In the genomic region with DNA sequence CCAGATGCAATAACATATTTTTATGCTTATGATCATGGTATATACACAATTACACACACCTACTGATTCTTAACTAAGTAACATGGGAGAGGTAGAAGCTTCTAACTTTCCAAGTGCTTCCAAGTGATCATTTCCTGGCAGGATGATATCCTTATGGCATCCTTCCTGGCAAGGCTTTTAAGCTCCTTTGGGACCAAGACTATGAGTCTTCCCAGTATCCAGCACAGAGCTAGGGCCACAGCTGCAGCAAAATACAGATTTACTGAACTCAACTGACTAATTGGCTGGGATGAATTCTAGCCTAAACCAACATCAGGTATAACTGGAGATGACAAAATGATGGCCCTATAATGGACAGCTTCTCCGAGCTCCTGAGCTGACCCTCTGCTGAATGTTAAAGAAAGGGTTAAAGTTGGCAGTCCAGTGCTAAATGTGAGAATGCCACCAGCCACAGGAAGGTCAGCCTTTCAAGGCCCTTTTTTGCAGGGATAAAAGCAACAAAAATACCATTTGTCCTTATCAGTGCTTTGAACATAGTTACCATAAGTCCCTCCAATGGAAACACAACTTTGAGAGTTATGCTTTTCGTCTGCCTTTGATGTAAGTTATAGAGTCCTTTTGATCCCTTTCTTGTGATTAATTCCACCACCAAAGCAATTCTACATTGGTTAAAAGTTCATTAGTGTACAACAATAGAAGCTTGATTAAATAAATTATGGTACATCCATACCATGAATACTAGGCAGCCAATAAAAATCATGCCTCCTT, we compare ENCODE assay signal across 1 cellular context.
TF ChIP-seq lines count a peak whose summit lies in the region.

No MANE protein-coding gene starts in this region.

TF ChIP-seq in HepG2, 621 proteins besides CTCF, POLR2A, EP300 and RAD21 (continued from another document):
- TF ChIP-seq ZNF276 (CRISPR knock-in tag; IDR thresholded peaks at IDR 0.05; ENCODE audit: low read depth) (no peak), POLR2G (IDR thresholded peaks at IDR 0.05; ENCODE audit: low read depth, low read length) (no peak), RBAK (CRISPR knock-in tag; IDR thresholded peaks at IDR 0.05) (no peak), ZNF580 (CRISPR knock-in tag; IDR thresholded peaks at IDR 0.05; ENCODE audit: borderline replicate concordance, low read depth) (no peak), XRCC5 (optimal IDR thresholded peaks at IDR 0.05; ENCODE audit: low read length) (no peak), TFAP4 (IDR thresholded peaks at IDR 0.05; ENCODE audit: borderline replicate concordance, low read depth) (peak; percentile 15; the same call in 1 of the 2 replicates), ZNF879 (CRISPR knock-in tag; IDR thresholded peaks at IDR 0.05) (no peak), TEAD2 (CRISPR knock-in tag; IDR thresholded peaks at IDR 0.05) (no peak), ZNF280D (CRISPR knock-in tag; IDR thresholded peaks at IDR 0.05) (no peak), GZF1 (CRISPR knock-in tag; IDR thresholded peaks at IDR 0.05) (no peak), ZNF234 (CRISPR knock-in tag; conservative IDR thresholded peaks at IDR 0.05) (no peak), GATAD1 (CRISPR knock-in tag; IDR thresholded peaks at IDR 0.05) (no peak), RERE (CRISPR knock-in tag; IDR thresholded peaks at IDR 0.05; ENCODE audit: low read depth) (no peak; the same call in 1 of the 2 replicates), AGO2 (optimal IDR thresholded peaks at IDR 0.05; ENCODE audit: low read depth, low read length) (no peak)
- TF ChIP-seq, protein P1, sequence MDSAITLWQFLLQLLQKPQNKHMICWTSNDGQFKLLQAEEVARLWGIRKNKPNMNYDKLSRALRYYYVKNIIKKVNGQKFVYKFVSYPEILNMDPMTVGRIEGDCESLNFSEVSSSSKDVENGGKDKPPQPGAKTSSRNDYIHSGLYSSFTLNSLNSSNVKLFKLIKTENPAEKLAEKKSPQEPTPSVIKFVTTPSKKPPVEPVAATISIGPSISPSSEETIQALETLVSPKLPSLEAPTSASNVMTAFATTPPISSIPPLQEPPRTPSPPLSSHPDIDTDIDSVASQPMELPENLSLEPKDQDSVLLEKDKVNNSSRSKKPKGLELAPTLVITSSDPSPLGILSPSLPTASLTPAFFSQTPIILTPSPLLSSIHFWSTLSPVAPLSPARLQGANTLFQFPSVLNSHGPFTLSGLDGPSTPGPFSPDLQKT (CRISPR knock-in tag; IDR thresholded peaks at IDR 0.05; ENCODE audit: borderline replicate concordance) = no peak
- TF ChIP-seq, protein P2, sequence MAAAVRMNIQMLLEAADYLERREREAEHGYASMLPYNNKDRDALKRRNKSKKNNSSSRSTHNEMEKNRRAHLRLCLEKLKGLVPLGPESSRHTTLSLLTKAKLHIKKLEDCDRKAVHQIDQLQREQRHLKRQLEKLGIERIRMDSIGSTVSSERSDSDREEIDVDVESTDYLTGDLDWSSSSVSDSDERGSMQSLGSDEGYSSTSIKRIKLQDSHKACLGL (CRISPR knock-in tag; IDR thresholded peaks at IDR 0.05) = no peak
- TF ChIP-seq, protein P3, sequence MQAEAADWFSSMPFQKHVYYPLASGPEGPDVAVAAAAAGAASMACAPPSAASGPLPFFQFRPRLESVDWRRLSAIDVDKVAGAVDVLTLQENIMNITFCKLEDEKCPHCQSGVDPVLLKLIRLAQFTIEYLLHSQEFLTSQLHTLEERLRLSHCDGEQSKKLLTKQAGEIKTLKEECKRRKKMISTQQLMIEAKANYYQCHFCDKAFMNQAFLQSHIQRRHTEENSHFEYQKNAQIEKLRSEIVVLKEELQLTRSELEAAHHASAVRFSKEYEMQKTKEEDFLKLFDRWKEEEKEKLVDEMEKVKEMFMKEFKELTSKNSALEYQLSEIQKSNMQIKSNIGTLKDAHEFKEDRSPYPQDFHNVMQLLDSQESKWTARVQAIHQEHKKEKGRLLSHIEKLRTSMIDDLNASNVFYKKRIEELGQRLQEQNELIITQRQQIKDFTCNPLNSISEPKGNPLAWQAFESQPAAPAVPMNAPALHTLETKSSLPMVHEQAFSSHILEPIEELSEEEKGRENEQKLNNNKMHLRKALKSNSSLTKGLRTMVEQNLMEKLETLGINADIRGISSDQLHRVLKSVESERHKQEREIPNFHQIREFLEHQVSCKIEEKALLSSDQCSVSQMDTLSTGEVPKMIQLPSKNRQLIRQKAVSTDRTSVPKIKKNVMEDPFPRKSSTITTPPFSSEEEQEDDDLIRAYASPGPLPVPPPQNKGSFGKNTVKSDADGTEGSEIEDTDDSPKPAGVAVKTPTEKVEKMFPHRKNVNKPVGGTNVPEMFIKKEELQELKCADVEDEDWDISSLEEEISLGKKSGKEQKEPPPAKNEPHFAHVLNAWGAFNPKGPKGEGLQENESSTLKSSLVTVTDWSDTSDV (CRISPR knock-in tag; IDR thresholded peaks at IDR 0.05) = no peak
- TF ChIP-seq, protein P4, sequence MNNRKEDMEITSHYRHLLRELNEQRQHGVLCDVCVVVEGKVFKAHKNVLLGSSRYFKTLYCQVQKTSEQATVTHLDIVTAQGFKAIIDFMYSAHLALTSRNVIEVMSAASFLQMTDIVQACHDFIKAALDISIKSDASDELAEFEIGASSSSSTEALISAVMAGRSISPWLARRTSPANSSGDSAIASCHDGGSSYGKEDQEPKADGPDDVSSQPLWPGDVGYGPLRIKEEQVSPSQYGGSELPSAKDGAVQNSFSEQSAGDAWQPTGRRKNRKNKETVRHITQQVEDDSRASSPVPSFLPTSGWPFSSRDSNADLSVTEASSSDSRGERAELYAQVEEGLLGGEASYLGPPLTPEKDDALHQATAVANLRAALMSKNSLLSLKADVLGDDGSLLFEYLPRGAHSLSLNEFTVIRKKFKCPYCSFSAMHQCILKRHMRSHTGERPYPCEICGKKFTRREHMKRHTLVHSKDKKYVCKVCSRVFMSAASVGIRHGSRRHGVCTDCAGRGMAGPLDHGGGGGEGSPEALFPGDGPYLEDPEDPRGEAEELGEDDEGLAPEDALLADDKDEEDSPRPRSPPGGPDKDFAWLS (CRISPR knock-in tag; IDR thresholded peaks at IDR 0.05; ENCODE audit: borderline replicate concordance) = no peak
- TF ChIP-seq, protein P5, sequence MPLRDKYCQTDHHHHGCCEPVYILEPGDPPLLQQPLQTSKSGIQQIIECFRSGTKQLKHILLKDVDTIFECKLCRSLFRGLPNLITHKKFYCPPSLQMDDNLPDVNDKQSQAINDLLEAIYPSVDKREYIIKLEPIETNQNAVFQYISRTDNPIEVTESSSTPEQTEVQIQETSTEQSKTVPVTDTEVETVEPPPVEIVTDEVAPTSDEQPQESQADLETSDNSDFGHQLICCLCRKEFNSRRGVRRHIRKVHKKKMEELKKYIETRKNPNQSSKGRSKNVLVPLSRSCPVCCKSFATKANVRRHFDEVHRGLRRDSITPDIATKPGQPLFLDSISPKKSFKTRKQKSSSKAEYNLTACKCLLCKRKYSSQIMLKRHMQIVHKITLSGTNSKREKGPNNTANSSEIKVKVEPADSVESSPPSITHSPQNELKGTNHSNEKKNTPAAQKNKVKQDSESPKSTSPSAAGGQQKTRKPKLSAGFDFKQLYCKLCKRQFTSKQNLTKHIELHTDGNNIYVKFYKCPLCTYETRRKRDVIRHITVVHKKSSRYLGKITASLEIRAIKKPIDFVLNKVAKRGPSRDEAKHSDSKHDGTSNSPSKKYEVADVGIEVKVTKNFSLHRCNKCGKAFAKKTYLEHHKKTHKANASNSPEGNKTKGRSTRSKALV (CRISPR knock-in tag; IDR thresholded peaks at IDR 0.05) = no peak
